2 cellular contexts compared by ENCODE assay signal in the genomic region with DNA sequence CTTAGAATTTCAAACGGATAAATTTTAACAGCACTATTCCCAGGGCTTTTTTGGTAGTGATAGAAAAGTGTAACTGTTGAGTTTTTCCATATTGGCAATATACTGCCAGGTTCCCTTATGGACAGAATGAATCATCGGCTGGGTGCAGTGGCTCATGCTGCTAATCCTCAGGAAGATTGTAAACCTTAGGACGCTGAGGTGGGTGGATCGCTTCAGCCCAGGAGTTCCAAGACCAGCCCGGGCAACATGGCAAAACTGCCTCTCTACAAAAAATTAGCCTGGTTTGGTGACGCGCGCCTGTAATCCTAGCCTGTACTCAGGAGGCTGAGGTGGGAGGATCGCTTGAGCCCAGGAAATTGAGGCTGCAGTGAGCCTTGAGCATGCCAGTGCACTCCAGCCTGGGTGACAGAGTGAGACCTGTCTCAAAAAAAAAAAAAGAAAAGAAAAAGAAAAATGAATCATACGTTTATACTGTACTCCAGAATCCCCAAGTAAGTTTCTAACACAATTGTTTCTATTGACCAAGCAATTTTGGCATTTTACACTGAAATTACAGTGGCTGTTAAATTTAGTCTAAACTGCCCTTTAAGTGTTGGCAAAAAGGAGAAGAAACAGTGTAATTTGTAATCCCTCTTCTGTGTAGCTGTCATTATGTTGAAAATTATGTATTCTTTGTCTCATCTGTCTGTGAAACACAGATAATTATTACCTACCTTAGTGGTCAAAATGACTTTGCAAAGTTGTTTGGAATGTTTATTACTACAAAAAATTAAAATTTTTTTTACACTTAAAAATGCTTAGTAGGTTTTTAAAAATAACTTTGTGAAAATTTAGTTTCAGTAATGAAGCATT.
TF ChIP-seq lines count a peak whose summit lies in the region.

No MANE protein-coding gene starts in this region.

TF ChIP-seq in SK-N-SH, 30 proteins besides CTCF, POLR2A, EP300 and RAD21 (continued from another document):
- TF ChIP-seq MXI1 (IDR thresholded peaks at IDR 0.05; ENCODE audit: low read depth, low read length), result no peak
- TF ChIP-seq PBX3 (IDR thresholded peaks at IDR 0.05), result no peak
- TF ChIP-seq FOXJ3 (CRISPR knock-in tag; IDR thresholded peaks at IDR 0.05), result no peak
- TF ChIP-seq, protein P1, sequence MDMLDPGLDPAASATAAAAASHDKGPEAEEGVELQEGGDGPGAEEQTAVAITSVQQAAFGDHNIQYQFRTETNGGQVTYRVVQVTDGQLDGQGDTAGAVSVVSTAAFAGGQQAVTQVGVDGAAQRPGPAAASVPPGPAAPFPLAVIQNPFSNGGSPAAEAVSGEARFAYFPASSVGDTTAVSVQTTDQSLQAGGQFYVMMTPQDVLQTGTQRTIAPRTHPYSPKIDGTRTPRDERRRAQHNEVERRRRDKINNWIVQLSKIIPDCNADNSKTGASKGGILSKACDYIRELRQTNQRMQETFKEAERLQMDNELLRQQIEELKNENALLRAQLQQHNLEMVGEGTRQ (IDR thresholded peaks at IDR 0.05; ENCODE audit: borderline replicate concordance, low read depth, low read length), result no peak
- no peak for TF ChIP-seq REST (IDR thresholded peaks at IDR 0.05; ENCODE audit: low read depth, low read length)
- TF ChIP-seq TCF12 (IDR thresholded peaks at IDR 0.05), result no peak
- TF ChIP-seq FOXM1 (IDR thresholded peaks at IDR 0.05; ENCODE audit: low read depth), result no peak
- no peak for TF ChIP-seq SIN3A (IDR thresholded peaks at IDR 0.05; ENCODE audit: borderline replicate concordance, low read depth, low read length)
- TF ChIP-seq, protein P2, sequence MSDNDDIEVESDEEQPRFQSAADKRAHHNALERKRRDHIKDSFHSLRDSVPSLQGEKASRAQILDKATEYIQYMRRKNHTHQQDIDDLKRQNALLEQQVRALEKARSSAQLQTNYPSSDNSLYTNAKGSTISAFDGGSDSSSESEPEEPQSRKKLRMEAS (IDR thresholded peaks at IDR 0.05; ENCODE audit: low read depth), result no peak
- no peak for TF ChIP-seq SMC3 (IDR thresholded peaks at IDR 0.05; ENCODE audit: low read depth, low read length)
- TF ChIP-seq, protein P3, sequence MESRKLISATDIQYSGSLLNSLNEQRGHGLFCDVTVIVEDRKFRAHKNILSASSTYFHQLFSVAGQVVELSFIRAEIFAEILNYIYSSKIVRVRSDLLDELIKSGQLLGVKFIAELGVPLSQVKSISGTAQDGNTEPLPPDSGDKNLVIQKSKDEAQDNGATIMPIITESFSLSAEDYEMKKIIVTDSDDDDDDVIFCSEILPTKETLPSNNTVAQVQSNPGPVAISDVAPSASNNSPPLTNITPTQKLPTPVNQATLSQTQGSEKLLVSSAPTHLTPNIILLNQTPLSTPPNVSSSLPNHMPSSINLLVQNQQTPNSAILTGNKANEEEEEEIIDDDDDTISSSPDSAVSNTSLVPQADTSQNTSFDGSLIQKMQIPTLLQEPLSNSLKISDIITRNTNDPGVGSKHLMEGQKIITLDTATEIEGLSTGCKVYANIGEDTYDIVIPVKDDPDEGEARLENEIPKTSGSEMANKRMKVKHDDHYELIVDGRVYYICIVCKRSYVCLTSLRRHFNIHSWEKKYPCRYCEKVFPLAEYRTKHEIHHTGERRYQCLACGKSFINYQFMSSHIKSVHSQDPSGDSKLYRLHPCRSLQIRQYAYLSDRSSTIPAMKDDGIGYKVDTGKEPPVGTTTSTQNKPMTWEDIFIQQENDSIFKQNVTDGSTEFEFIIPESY (IDR thresholded peaks at IDR 0.05; ENCODE audit: borderline replicate concordance, low read depth), result no peak

TF ChIP-seq in SK-N-SH treated with all-trans-retinoic acid at 6 μM for 48 hours, 23 proteins besides CTCF, POLR2A, EP300 and RAD21 (continued from another document):
- TF ChIP-seq, protein P4, sequence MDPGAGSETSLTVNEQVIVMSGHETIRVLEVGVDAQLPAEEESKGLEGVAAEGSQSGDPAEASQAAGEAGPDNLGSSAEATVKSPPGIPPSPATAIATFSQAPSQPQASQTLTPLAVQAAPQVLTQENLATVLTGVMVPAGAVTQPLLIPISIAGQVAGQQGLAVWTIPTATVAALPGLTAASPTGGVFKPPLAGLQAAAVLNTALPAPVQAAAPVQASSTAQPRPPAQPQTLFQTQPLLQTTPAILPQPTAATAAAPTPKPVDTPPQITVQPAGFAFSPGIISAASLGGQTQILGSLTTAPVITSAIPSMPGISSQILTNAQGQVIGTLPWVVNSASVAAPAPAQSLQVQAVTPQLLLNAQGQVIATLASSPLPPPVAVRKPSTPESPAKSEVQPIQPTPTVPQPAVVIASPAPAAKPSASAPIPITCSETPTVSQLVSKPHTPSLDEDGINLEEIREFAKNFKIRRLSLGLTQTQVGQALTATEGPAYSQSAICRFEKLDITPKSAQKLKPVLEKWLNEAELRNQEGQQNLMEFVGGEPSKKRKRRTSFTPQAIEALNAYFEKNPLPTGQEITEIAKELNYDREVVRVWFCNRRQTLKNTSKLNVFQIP (CRISPR knock-in tag; IDR thresholded peaks at IDR 0.05; ENCODE audit: borderline replicate concordance, low read depth), result no peak
- no peak for TF ChIP-seq ESRRG (CRISPR knock-in tag; IDR thresholded peaks at IDR 0.05)
- TF ChIP-seq TSHZ2 (CRISPR knock-in tag; IDR thresholded peaks at IDR 0.05), result no peak
- TF ChIP-seq GLIS3 (CRISPR knock-in tag; IDR thresholded peaks at IDR 0.05), result no peak
- TF ChIP-seq SNAI2 (CRISPR knock-in tag; IDR thresholded peaks at IDR 0.05), result no peak
- TF ChIP-seq ZFP3 (CRISPR knock-in tag; IDR thresholded peaks at IDR 0.05), result no peak
- no peak for TF ChIP-seq ZNF8 (CRISPR knock-in tag; IDR thresholded peaks at IDR 0.05)
- no peak for TF ChIP-seq BACH2 (CRISPR knock-in tag; IDR thresholded peaks at IDR 0.05; ENCODE audit: borderline replicate concordance)
- no peak for TF ChIP-seq TCF4 (CRISPR knock-in tag; IDR thresholded peaks at IDR 0.05; ENCODE audit: borderline replicate concordance)
- TF ChIP-seq ARNTL (CRISPR knock-in tag; IDR thresholded peaks at IDR 0.05; ENCODE audit: borderline replicate concordance, low read depth), result no peak
